ENCODE assay signal across 1 cellular context in genomic region chr16:81214745-81215166, GRCh38.
TF ChIP-seq lines count a peak whose summit lies in the region.

No MANE protein-coding gene starts in this region.

TF ChIP-seq in HepG2, 621 proteins besides CTCF, POLR2A, EP300 and RAD21 (continued from another document and continues in another):
- TF ChIP-seq ZNF687 (CRISPR knock-in tag; IDR thresholded peaks at IDR 0.05) (peak; percentile 53), TCF7L2 (IDR thresholded peaks at IDR 0.05; ENCODE audit: low read depth, low read length) (no peak), SMARCC2 (IDR thresholded peaks at IDR 0.05) (no peak), RERE (CRISPR knock-in tag; IDR thresholded peaks at IDR 0.05; ENCODE audit: low read depth) (no peak), ZNF746 (CRISPR knock-in tag; IDR thresholded peaks at IDR 0.05) (no peak), ZC3H13 (CRISPR knock-in tag; IDR thresholded peaks at IDR 0.05) (no peak), REPIN1 (CRISPR knock-in tag; IDR thresholded peaks at IDR 0.05; ENCODE audit: borderline replicate concordance, low read depth) (no peak), NFKBIZ (CRISPR knock-in tag; IDR thresholded peaks at IDR 0.05) (no peak), SMARCE1 (IDR thresholded peaks at IDR 0.05; ENCODE audit: borderline replicate concordance) (no peak), NCOA2 (CRISPR knock-in tag; IDR thresholded peaks at IDR 0.05) (no peak), HMG20A (CRISPR knock-in tag; IDR thresholded peaks at IDR 0.05; ENCODE audit: borderline replicate concordance) (no peak), HNRNPH1 (optimal IDR thresholded peaks at IDR 0.05; ENCODE audit: low read depth, low read length) (no peak), ZBTB14 (CRISPR knock-in tag; IDR thresholded peaks at IDR 0.05) (no peak), ZNF230 (CRISPR knock-in tag; IDR thresholded peaks at IDR 0.05) (no peak), ZNF709 (CRISPR knock-in tag; IDR thresholded peaks at IDR 0.05) (no peak), ZNF414 (CRISPR knock-in tag; IDR thresholded peaks at IDR 0.05) (no peak), ZNF33B (CRISPR knock-in tag; IDR thresholded peaks at IDR 0.05) (no peak), JUND (CRISPR knock-in tag; IDR thresholded peaks at IDR 0.05) (no peak), ONECUT2 (CRISPR knock-in tag; IDR thresholded peaks at IDR 0.05) (no peak), HDAC6 (IDR thresholded peaks at IDR 0.05; ENCODE audit: low read depth, low read length) (no peak), U2AF1 (optimal IDR thresholded peaks at IDR 0.05; ENCODE audit: low read depth, low read length) (peak; percentile 71), ZNF205 (CRISPR knock-in tag; IDR thresholded peaks at IDR 0.05) (no peak), TSC22D2 (CRISPR knock-in tag; IDR thresholded peaks at IDR 0.05; ENCODE audit: borderline replicate concordance) (no peak), BCL3 (CRISPR knock-in tag; IDR thresholded peaks at IDR 0.05) (no peak), MIER3 (CRISPR knock-in tag; IDR thresholded peaks at IDR 0.05; ENCODE audit: borderline replicate concordance) (no peak), NFE2L1 (CRISPR knock-in tag; IDR thresholded peaks at IDR 0.05; ENCODE audit: borderline replicate concordance) (no peak), CCDC6 (CRISPR knock-in tag; IDR thresholded peaks at IDR 0.05) (no peak), ZNF543 (CRISPR knock-in tag; IDR thresholded peaks at IDR 0.05) (no peak), SP1 (IDR thresholded peaks at IDR 0.05) (no peak), SP1 (CRISPR knock-in tag; IDR thresholded peaks at IDR 0.05) (no peak), ZNF790 (CRISPR knock-in tag; IDR thresholded peaks at IDR 0.05; ENCODE audit: borderline replicate concordance) (no peak), ZNF576 (CRISPR knock-in tag; IDR thresholded peaks at IDR 0.05) (0 out of 2 replicates have a peak, but pooled peaks have one; percentile 21), KDM4B (CRISPR knock-in tag; IDR thresholded peaks at IDR 0.05) (no peak), TFE3 (CRISPR knock-in tag; IDR thresholded peaks at IDR 0.05) (no peak), MBNL3 (CRISPR knock-in tag; conservative IDR thresholded peaks at IDR 0.05) (no peak), DMTF1 (CRISPR knock-in tag; IDR thresholded peaks at IDR 0.05) (no peak), ZNF577 (CRISPR knock-in tag; IDR thresholded peaks at IDR 0.05; ENCODE audit: borderline replicate concordance, low read depth) (no peak), ZBTB46 (CRISPR knock-in tag; IDR thresholded peaks at IDR 0.05; ENCODE audit: borderline replicate concordance) (no peak), PAXIP1 (CRISPR knock-in tag; conservative IDR thresholded peaks at IDR 0.05) (no peak), BCL6 (CRISPR knock-in tag; IDR thresholded peaks at IDR 0.05) (no peak), RELA (CRISPR knock-in tag; IDR thresholded peaks at IDR 0.05) (no peak)
